In the genomic region with DNA sequence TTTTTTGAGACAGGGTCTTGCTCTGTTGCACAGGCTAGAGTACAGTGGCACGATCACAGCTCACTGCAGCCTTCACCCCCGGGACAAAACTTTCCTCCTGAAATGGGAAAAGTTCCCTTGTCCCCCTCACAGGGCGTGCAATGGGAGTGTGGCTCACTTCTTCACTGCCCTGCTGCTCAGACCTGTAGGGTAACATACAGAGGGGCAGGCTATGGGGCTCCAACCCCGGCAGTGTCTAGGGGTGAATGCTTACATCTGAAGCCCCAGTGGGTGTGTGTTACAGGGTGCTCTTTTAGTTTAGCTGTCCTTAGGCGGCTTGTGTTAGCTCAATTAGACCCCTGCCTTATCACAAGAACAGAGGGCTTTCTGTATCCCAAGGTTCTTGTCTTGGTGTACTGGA, we compare ENCODE assay signal across 19 cellular contexts.
DNase-seq lines count a peak whose midpoint lies in the region; ATAC-seq and TF ChIP-seq lines count a peak whose summit lies in the region.
"Had no signal": no experiment of that assay in that cellular context is flagged by ENCODE, and none has a peak within 500 bp of the region (broad histone marks: within the 10 kb centered on the region; RNA-seq: fewer than 3 reads in every experiment).

No MANE protein-coding gene starts in this region.

- no peaks in the 10 kb centered on the region for H3K36me3 ChIP-seq in GM23338 (ENCODE audit: insufficient read depth)
- H3K36me3 ChIP-seq in HUES64 (ENCODE audit: insufficient read depth, low read length) = peaks cover 5% of the 10 kb centered on the region
- no peaks in the 10 kb centered on the region for H3K36me3 ChIP-seq in neural progenitor cell
- H3K36me3 ChIP-seq in HAP-1 (replicated peaks) = no peaks in the 10 kb centered on the region

- H3F3A ChIP-seq in GM23338 (replicated peaks; ENCODE audit: low read depth) = no peaks in the 10 kb centered on the region
- peaks cover 14% of the 10 kb centered on the region for H3F3A ChIP-seq in neural progenitor cell (ENCODE audit: low read depth)

- H3K36me3 Mint-ChIP-seq in GM23338 (ENCODE audit: low read depth) (peaks cover 5% of the 10 kb centered on the region; the same call in 1 of the 3 replicates), neural progenitor cell (peaks cover 7% of the 10 kb centered on the region)
- H3K36me3 Mint-ChIP-seq in dendritic cell treated with granulocyte-macrophage colony-stimulating factor and Interleukin-4, amounts not matched to agents 40 ng/mL and 50 ng/mL, for 4 days (ENCODE audit: low read depth) = peaks cover 21% of the 10 kb centered on the region

- H3K9ac ChIP-seq in HUES64 (ENCODE audit: low read depth, low read length) (no peak overlapping the region; the same call in 1 of the 2 replicates), neural progenitor cell (no peak overlapping the region)

- no peaks in the 10 kb centered on the region for H3K9me3 ChIP-seq in HUES64 (ENCODE audit: insufficient read depth, low read depth, low read length)
- H3K9me3 ChIP-seq in neural progenitor cell (ENCODE audit: low read depth) = no peaks in the 10 kb centered on the region
- H3K9me3 ChIP-seq in HAP-1 = no peaks in the 10 kb centered on the region

- H3K4me1 Mint-ChIP-seq in GM23338 = peaks cover 34% of the 10 kb centered on the region
- H3K4me1 Mint-ChIP-seq in dendritic cell treated with granulocyte-macrophage colony-stimulating factor and Interleukin-4, amounts not matched to agents 40 ng/mL and 50 ng/mL, for 4 days (ENCODE audit: low read depth) = peaks cover 37% of the 10 kb centered on the region
- H3K4me1 Mint-ChIP-seq in neural progenitor cell = peaks cover 3% of the 10 kb centered on the region

- H3K9me3 Mint-ChIP-seq in GM23338 (no peaks in the 10 kb centered on the region), neural progenitor cell (no peaks in the 10 kb centered on the region)
- H3K9me3 Mint-ChIP-seq in dendritic cell treated with granulocyte-macrophage colony-stimulating factor and Interleukin-4, amounts not matched to agents 40 ng/mL and 50 ng/mL, for 4 days = no peaks in the 10 kb centered on the region
- H3K9me3 Mint-ChIP-seq: HFFc6 had no signal

- H3K4me1 ChIP-seq in GM23338 (ENCODE audit: insufficient read depth) (peaks cover 25% of the 10 kb centered on the region), HUES64 (ENCODE audit: insufficient read depth, low read length) (peaks cover 22% of the 10 kb centered on the region), neural progenitor cell (peaks cover 11% of the 10 kb centered on the region), HAP-1 (peaks cover 27% of the 10 kb centered on the region)

- in situ Hi-C loops in HAP-1 (cut with MboI; ENCODE audit: low sequenced_read_pairs) = no loop called here

- H3K27ac Mint-ChIP-seq in GM23338 (no peak overlapping the region), neural progenitor cell (no peak overlapping the region)
- peak overlapping the region; percentile 46 for H3K27ac Mint-ChIP-seq in dendritic cell treated with granulocyte-macrophage colony-stimulating factor and Interleukin-4, amounts not matched to agents 40 ng/mL and 50 ng/mL, for 4 days
- H3K27ac Mint-ChIP-seq: HFFc6 had no signal

- H3K4me2 ChIP-seq in GM23338 = no peak overlapping the region
- no peak overlapping the region for H3K4me2 ChIP-seq in neural progenitor cell

- no peak overlapping the region for H3K27ac ChIP-seq in GM23338 (ENCODE audit: low read depth)
- H3K27ac ChIP-seq in HUES64 (ENCODE audit: low read depth, low read length) = peak overlapping the region; percentile 22; the same call in 1 of the 2 replicates
- H3K27ac ChIP-seq in neural progenitor cell = peak overlapping the region; percentile 47
- H3K27ac ChIP-seq: C4-2B, SK-N-MC had no signal

- no peaks in the 10 kb centered on the region for H3K9me2 ChIP-seq in GM23338 (ENCODE audit: insufficient read depth)

- peak; percentile 80 for ATAC-seq in GM23338
- no peak for ATAC-seq in GM19023 (IDR thresholded peaks at IDR 0.05; ENCODE audit: unreplicated experiment)

- peaks cover 67% of the 10 kb centered on the region for H4K20me1 ChIP-seq in GM23338 (replicated peaks; ENCODE audit: insufficient read depth)
- H4K20me1 ChIP-seq in neural progenitor cell (ENCODE audit: low read depth) = peaks cover 43% of the 10 kb centered on the region

- H3K27me3 ChIP-seq in GM23338 (ENCODE audit: insufficient read depth) (no peaks in the 10 kb centered on the region), HUES64 (ENCODE audit: insufficient read depth, low read length) (no peaks in the 10 kb centered on the region), neural progenitor cell (no peaks in the 10 kb centered on the region), HAP-1 (ENCODE audit: low read depth) (no peaks in the 10 kb centered on the region)

- WGBS in HUES64 = 65% methylated on average over 5 of the region's 5 CpGs

- H2AFZ ChIP-seq in GM23338 = no peak overlapping the region
- no peak overlapping the region for H2AFZ ChIP-seq in neural progenitor cell (replicated peaks)

- H3K4me3 Mint-ChIP-seq in GM23338 (no peak overlapping the region), neural progenitor cell (no peak overlapping the region)
- no peak overlapping the region for H3K4me3 Mint-ChIP-seq in dendritic cell treated with granulocyte-macrophage colony-stimulating factor and Interleukin-4, amounts not matched to agents 40 ng/mL and 50 ng/mL, for 4 days
- H3K4me3 Mint-ChIP-seq: HFFc6 had no signal

- H3K27me3 Mint-ChIP-seq in GM23338 (ENCODE audit: insufficient read depth, low read depth, poor library complexity) (peaks cover 3% of the 10 kb centered on the region), neural progenitor cell (ENCODE audit: insufficient read depth, low read depth) (no peaks in the 10 kb centered on the region)
- no peaks in the 10 kb centered on the region for H3K27me3 Mint-ChIP-seq in dendritic cell treated with granulocyte-macrophage colony-stimulating factor and Interleukin-4, amounts not matched to agents 40 ng/mL and 50 ng/mL, for 4 days

- intact Hi-C loops in dendritic cell treated with granulocyte-macrophage colony-stimulating factor and Interleukin-4, amounts not matched to agents 40 ng/mL and 50 ng/mL, for 4 days (cut with micrococcal nuclease) = no loop called here

- H3K4me3 ChIP-seq in GM23338 = no peak overlapping the region
- H3K4me3 ChIP-seq in HUES64 (ENCODE audit: low read length) = no peak overlapping the region
- H3K4me3 ChIP-seq in neural progenitor cell = no peak overlapping the region
- no peak overlapping the region for H3K4me3 ChIP-seq in HAP-1
- H3K4me3 ChIP-seq: SK-N-MC had no signal

- DNase-seq in GM23338 (ENCODE audit: low spot score) (no peak), neural progenitor cell (ENCODE audit: low spot score) (no peak), HAP-1 (ENCODE audit: low spot score in 2 of 2) (no peak), NCI-H1436 treated with DMSO at 0.1 percent for 48 hours (lab: John Stamatoyannopoulos, UW) (no peak)
- DNase-seq: AML-193, DMS79 treated with DMSO at 0.1 percent for 48 hours, HFFc6, IMR-90, MM.1S, NCI-H1092, NCI-H146, NCI-H2081, NCI-H2171 treated with DMSO at 0.1 percent for 48 hours, SHP77 had no signal

- no peak for TF ChIP-seq CTCF in GM23338 (conservative IDR thresholded peaks at IDR 0.05; ENCODE audit: low read depth in 2 of 2)
- TF ChIP-seq CTCF in neural progenitor cell (IDR thresholded peaks at IDR 0.05) = no peak

- H3K79me2 ChIP-seq in GM23338 (replicated peaks; ENCODE audit: insufficient read depth) (peaks cover 85% of the 10 kb centered on the region), neural progenitor cell (ENCODE audit: low read depth) (peaks cover 92% of the 10 kb centered on the region)

TF ChIP-seq in GM23338, 12 proteins besides CTCF, POLR2A, EP300 and RAD21 (continues in another document):
- no peak for TF ChIP-seq STAT1 (IDR thresholded peaks at IDR 0.05; ENCODE audit: unreplicated experiment)
- TF ChIP-seq CREB1 (CRISPR knock-in tag; IDR thresholded peaks at IDR 0.05; ENCODE audit: low read depth) = no peak
- no peak for TF ChIP-seq EZH2phosphoT487 (IDR thresholded peaks at IDR 0.05; ENCODE audit: unreplicated experiment)
- TF ChIP-seq, protein P1, sequence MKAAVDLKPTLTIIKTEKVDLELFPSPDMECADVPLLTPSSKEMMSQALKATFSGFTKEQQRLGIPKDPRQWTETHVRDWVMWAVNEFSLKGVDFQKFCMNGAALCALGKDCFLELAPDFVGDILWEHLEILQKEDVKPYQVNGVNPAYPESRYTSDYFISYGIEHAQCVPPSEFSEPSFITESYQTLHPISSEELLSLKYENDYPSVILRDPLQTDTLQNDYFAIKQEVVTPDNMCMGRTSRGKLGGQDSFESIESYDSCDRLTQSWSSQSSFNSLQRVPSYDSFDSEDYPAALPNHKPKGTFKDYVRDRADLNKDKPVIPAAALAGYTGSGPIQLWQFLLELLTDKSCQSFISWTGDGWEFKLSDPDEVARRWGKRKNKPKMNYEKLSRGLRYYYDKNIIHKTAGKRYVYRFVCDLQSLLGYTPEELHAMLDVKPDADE (IDR thresholded peaks at IDR 0.05) = no peak
- no peak for TF ChIP-seq NANOG (IDR thresholded peaks at IDR 0.05; ENCODE audit: borderline replicate concordance)
- no peak for TF ChIP-seq EZH2 (IDR thresholded peaks at IDR 0.05; ENCODE audit: low read depth, unreplicated experiment)
- no peak for TF ChIP-seq ZNF331 (CRISPR knock-in tag; IDR thresholded peaks at IDR 0.05; ENCODE audit: low read depth)
- no peak for TF ChIP-seq JUNB (IDR thresholded peaks at IDR 0.05; ENCODE audit: unreplicated experiment)
